9 cellular contexts compared by ENCODE assay signal in genomic region chr18:907171-907879, GRCh38. TPM values are rescaled to one million over a fixed set of nuclear protein-coding genes. Genes with fewer than 3 reads are reported as not detected.
DNase-seq lines count a peak whose midpoint lies in the region; ATAC-seq and TF ChIP-seq lines count a peak whose summit lies in the region.
"Had no signal": no experiment of that assay in that cellular context is flagged by ENCODE, and none has a peak within 500 bp of the region (broad histone marks: within the 10 kb centered on the region; RNA-seq: fewer than 3 reads in every experiment).

No MANE protein-coding gene starts in this region.

- peaks cover 61 to 71% of the 10 kb centered on the region in 2 donors for H3K27me3 Mint-ChIP-seq in T-cell

- DNase-seq in HuH-7 (ENCODE audit: low spot score) (peak; percentile 68), T-cell (no peak), cardiac muscle cell (ENCODE audit: low read depth in 1 of 2, low spot score in 1 of 2) (peak in 1 of 2 donors; percentile 44), retina (peak; percentile 65), HPDE6-E6E7 (ENCODE audit: extremely low spot score) (no peak), AG08395 (ENCODE audit: low spot score) (no peak)
- DNase-seq in central memory CD4-positive, alpha-beta T cell: no peak

- H3K4me3 ChIP-seq in cardiac muscle cell: peak overlapping the region; percentile 37

- H3K36me3 Mint-ChIP-seq in T-cell: no peaks in the 10 kb centered on the region

- no peaks in the 10 kb centered on the region for H3K9me3 ChIP-seq in cardiac muscle cell (ENCODE audit: low read depth)

- peaks cover 100% of the 10 kb centered on the region for H3K27me3 ChIP-seq in cardiac muscle cell

- CTCF ChIA-PET in T-cell (lab: Charles Lee): no interaction called here

- TF ChIP-seq CTCF in cardiac muscle cell (IDR thresholded peaks at IDR 0.05; ENCODE audit: low read depth, low read length): no peak

- H3K4me1 ChIP-seq in cardiac muscle cell (ENCODE audit: low read depth): peaks cover 6% of the 10 kb centered on the region

- POLR2A ChIA-PET in T-cell (lab: Charles Lee): interaction anchor here in 1 of 2 donors (0.6 kb wide), 1 partner anchor 195 kb away, joined by 3 read pairs; the partner anchor contains the start of gene ENOSF1

- no peak overlapping the region for H3K27ac Mint-ChIP-seq in T-cell
- H3K27ac Mint-ChIP-seq: IgD-negative memory B cell had no signal

- H3K36me3 ChIP-seq in cardiac muscle cell: no peaks in the 10 kb centered on the region

- H3K4me3 Mint-ChIP-seq in T-cell: peak overlapping the region; percentile 49 to 76 (median 64)

- peaks cover 0 to 3% (median 3%) of the 10 kb centered on the region in 3 donors for H3K9me3 Mint-ChIP-seq in T-cell

- H3K27ac ChIP-seq in cardiac muscle cell: no peak overlapping the region

- H3K4me1 Mint-ChIP-seq in T-cell: peaks cover 22 to 27% (median 25%) of the 10 kb centered on the region in 3 donors

- peak; percentile 23 to 59 (median 50) for ATAC-seq in T-cell (replicated peaks in 1 of 4)

RNA-seq across cellular contexts. Expression of gene ADCYAP1, which starts 2.7 kb away (rescaled TPM):
- total RNA-seq in T-cell: not detected
- total RNA-seq in cardiac muscle cell: 0.04 TPM in 1 of 2 replicates, not detected in the other
- not detected in 2 replicates for polyA plus RNA-seq in cardiac muscle cell
- total RNA-seq: dermis microvascular lymphatic vessel endothelial cell had no signal
- polyA plus RNA-seq: IgD-negative memory B cell had no signal

Comparison
In these comparisons a context has a peak if more than half of its experiments do, and no peak if none do; other contexts are left out.
1. DNase-seq: peak in HuH-7 (single experiment) and retina (single experiment); none in T-cell (0 of 34), HPDE6-E6E7 (single experiment), central memory CD4-positive, alpha-beta T cell (single experiment) and AG08395 (single experiment).